ENCODE assay signal across 20 cellular contexts in the genomic region with DNA sequence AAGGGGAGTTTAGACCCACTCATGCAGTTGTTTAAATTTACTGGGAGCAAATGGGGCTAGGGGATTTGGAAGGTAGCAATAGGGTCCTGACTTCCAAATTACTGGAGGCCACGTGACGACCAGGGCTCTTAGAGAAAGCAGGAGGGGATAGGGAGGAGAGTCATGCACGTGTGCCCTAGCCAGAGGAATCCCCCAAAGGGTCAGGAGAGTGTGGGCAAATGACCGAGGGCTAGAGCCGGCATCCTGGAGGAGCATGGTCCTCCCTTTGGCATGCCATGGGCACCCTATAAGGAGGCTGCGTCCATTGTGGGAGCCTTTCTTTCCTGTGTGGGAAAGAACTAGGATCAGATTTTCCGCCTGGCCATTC. TPM values are rescaled to one million over a fixed set of nuclear protein-coding genes. Genes with fewer than 3 reads are reported as not detected.
DNase-seq lines count a peak whose midpoint lies in the region; FAIRE-seq and TF ChIP-seq lines count a peak whose summit lies in the region.
"Had no signal": no experiment of that assay in that cellular context is flagged by ENCODE, and none has a peak within 500 bp of the region (broad histone marks: within the 10 kb centered on the region; RNA-seq: fewer than 3 reads in every experiment).

No MANE protein-coding gene starts in this region.

- TF ChIP-seq CTCF in H1 (IDR thresholded peaks at IDR 0.05; ENCODE audit: control extremely low read depth in 1 of 3, insufficient read depth in 1 of 3, low read depth in 1 of 3, low read length in 3 of 3), result no peak
- TF ChIP-seq CTCF in endothelial cell (IDR thresholded peaks at IDR 0.05; ENCODE audit: unreplicated experiment), result no peak
- no peak for TF ChIP-seq CTCF in adrenal gland (IDR thresholded peaks at IDR 0.05)

- H3K79me1 ChIP-seq in H1 (ENCODE audit: low read depth, low read length) (no peaks in the 10 kb centered on the region), mesenchymal stem cell (replicated peaks; ENCODE audit: low read length, poor library complexity, severe bottlenecking) (no peaks in the 10 kb centered on the region)

- TF ChIP-seq POLR2A in H1 (IDR thresholded peaks at IDR 0.05; ENCODE audit: control extremely low read depth in 1 of 2, low read depth in 2 of 2, low read length in 2 of 2) (no peak), adrenal gland (IDR thresholded peaks at IDR 0.05) (no peak)

- 13% methylated on average over 5 of the region's 7 CpGs; no CpG with 5 or more reads in 1 of the 2 experiments for WGBS in H1 (ENCODE audit: extremely low coverage in 1 of 2, insufficient coverage in 1 of 2, insufficient read length in 1 of 2, insufficient replicate concordance in 2 of 2, low coverage in 1 of 2, low lambda C conversion rate in 2 of 2, missing lambda C conversion rate in 1 of 2), 2 experiments
- WGBS in mesenchymal stem cell, result 39% methylated on average over 7 of the region's 7 CpGs
- 63 to 84% (median 68%) methylated on average over 4 to 7 of the region's 7 CpGs for WGBS in adrenal gland, 4 donors

- peak overlapping the region; percentile 3; the same call in 1 of the 2 replicates for H3K27ac ChIP-seq in HUES6 (ENCODE audit: low read depth, low read length)
- H3K27ac ChIP-seq in H1 (ENCODE audit: low read depth, low read length), result no peak overlapping the region
- no peak overlapping the region for H3K27ac ChIP-seq in mesenchymal stem cell (ENCODE audit: low read length, poor library complexity, severe bottlenecking)
- no peak overlapping the region for H3K27ac ChIP-seq in adrenal gland
- H3K27ac ChIP-seq: 22Rv1, GM23248 had no signal

- no peaks in the 10 kb centered on the region for H3K9me3 ChIP-seq in ES-I3 (ENCODE audit: control insufficient read depth, insufficient read depth, low read length)
- no peaks in the 10 kb centered on the region for H3K9me3 ChIP-seq in HUES6 (ENCODE audit: control insufficient read depth, insufficient read depth, low read depth, low read length)
- H3K9me3 ChIP-seq in H1 (ENCODE audit: insufficient read depth in 2 of 2, low read depth in 1 of 2, low read length in 1 of 2), result no peaks in the 10 kb centered on the region
- H3K9me3 ChIP-seq in mesenchymal stem cell (ENCODE audit: control insufficient read depth, low read length), result no peaks in the 10 kb centered on the region
- H3K9me3 ChIP-seq in adrenal gland (replicated peaks in 1 of 3), result no peaks in the 10 kb centered on the region

- FAIRE-seq in H1 (lab: Jason Lieb, UNC), result no peak
- FAIRE-seq: GM12878, GM18507, HepG2 had no signal

- peak overlapping the region; percentile 2; the same call in 1 of the 2 replicates for H3K9ac ChIP-seq in ES-I3 (ENCODE audit: low read depth, low read length)
- H3K9ac ChIP-seq in HUES6 (ENCODE audit: low read length), result peak overlapping the region; percentile 41
- no peak overlapping the region for H3K9ac ChIP-seq in H1 (replicated peaks in 1 of 4; ENCODE audit: extremely low read depth in 1 of 4, low read depth in 3 of 4, low read length in 3 of 4)
- no peak overlapping the region for H3K9ac ChIP-seq in mesenchymal stem cell (ENCODE audit: low read length)
- H3K9ac ChIP-seq: GM23248 had no signal

- peaks cover 24% of the 10 kb centered on the region for H3K4me1 Mint-ChIP-seq in endothelial cell (ENCODE audit: unreplicated experiment)

- H3K23ac ChIP-seq in H1 (ENCODE audit: insufficient read length) (no peak overlapping the region), mesenchymal stem cell (ENCODE audit: low read length in 2 of 2) (no peak overlapping the region)

- peaks cover 44% of the 10 kb centered on the region for H3K4me1 ChIP-seq in ES-I3 (ENCODE audit: insufficient read depth, low read length)
- peaks cover 67% of the 10 kb centered on the region for H3K4me1 ChIP-seq in HUES6 (ENCODE audit: control insufficient read depth, insufficient read depth, low read length)
- peaks cover 6 to 26% (median 14%) of the 10 kb centered on the region in 4 experiments for H3K4me1 ChIP-seq in H1 (replicated peaks in 1 of 4; ENCODE audit: control insufficient read depth in 3 of 4, insufficient read depth in 4 of 4, low read length in 3 of 4)
- peaks cover 2% of the 10 kb centered on the region for H3K4me1 ChIP-seq in mesenchymal stem cell (ENCODE audit: control insufficient read depth, insufficient read depth, low read depth, low read length)
- H3K4me1 ChIP-seq in adrenal gland (replicated peaks in 1 of 2), result no peaks in the 10 kb centered on the region

- no peaks in the 10 kb centered on the region for H3K36me3 Mint-ChIP-seq in endothelial cell (ENCODE audit: low read depth, unreplicated experiment)

- H2AFZ ChIP-seq in H1 (ENCODE audit: low read length), result no peak overlapping the region
- H2AFZ ChIP-seq in mesenchymal stem cell (ENCODE audit: low read depth, low read length), result no peak overlapping the region
- H2AFZ ChIP-seq: GM23248 had no signal

- no peaks in the 10 kb centered on the region for H3K79me2 ChIP-seq in H1 (ENCODE audit: control insufficient read depth in 1 of 2, insufficient read depth in 2 of 2, low read length in 2 of 2)

- no peak overlapping the region for H2BK20ac ChIP-seq in H1 (ENCODE audit: low read length)

- H2BK12ac ChIP-seq in H1 (ENCODE audit: low read depth, low read length), result peak overlapping the region; percentile 84
- H2BK12ac ChIP-seq in mesenchymal stem cell (ENCODE audit: low read length in 2 of 2), result no peak overlapping the region

- POLR2A ChIA-PET in H1 (lab: Charles Lee; ENCODE audit: partially characterized antibody), result interaction anchor here (1.3 kb wide), 1 partner anchor 25 kb away, joined by 7 read pairs; a partner anchor contains a TSS

- no peak overlapping the region for H3K4me3 Mint-ChIP-seq in endothelial cell (ENCODE audit: unreplicated experiment)
- H3K4me3 Mint-ChIP-seq: B cell; CD4-positive, alpha-beta T cell; HFFc6 had no signal

- H3K23me2 ChIP-seq in H1 (ENCODE audit: low read depth, low read length), result no peaks in the 10 kb centered on the region; the same call in 1 of the 2 replicates

- H3K27me3 ChIP-seq in HUES6 (ENCODE audit: control insufficient read depth, insufficient read depth, low read length) (no peaks in the 10 kb centered on the region; the same call in 1 of the 2 replicates), H1 (replicated peaks in 1 of 4; ENCODE audit: control insufficient read depth in 3 of 4, extremely low read depth in 1 of 4, insufficient read depth in 3 of 4, low read length in 3 of 4) (no peaks in the 10 kb centered on the region), mesenchymal stem cell (ENCODE audit: control insufficient read depth in 1 of 2, insufficient read depth in 1 of 2, low read length in 2 of 2) (peaks cover 0 to 31% of the 10 kb centered on the region in 2 experiments), adrenal gland (peaks cover 13% of the 10 kb centered on the region)

- H3K18ac ChIP-seq in H1 (ENCODE audit: extremely low read depth, low read length) (no peak overlapping the region; the same call in none of the 2 replicates), mesenchymal stem cell (ENCODE audit: low read depth in 1 of 2, low read length in 2 of 2) (no peak overlapping the region)

- H3K27me3 Mint-ChIP-seq in endothelial cell (ENCODE audit: unreplicated experiment), result no peaks in the 10 kb centered on the region
- H3K27me3 Mint-ChIP-seq: B cell; CD4-positive, alpha-beta T cell had no signal

- TF ChIP-seq EP300 in H1 (IDR thresholded peaks at IDR 0.05; ENCODE audit: borderline replicate concordance in 1 of 2, low read depth in 2 of 2, low read length in 2 of 2), result no peak

- H4K91ac ChIP-seq in H1 (replicated peaks; ENCODE audit: insufficient read length, low read length) (peak overlapping the region; percentile 96), mesenchymal stem cell (ENCODE audit: low read length) (no peak overlapping the region)

- CTCF ChIA-PET in H1 (lab: Charles Lee; ENCODE audit: partially characterized antibody), result interaction anchor here (1.2 to 1.3 kb wide), 2 partner anchors 14 to 15 kb away, joined by 3 to 4 read pairs; no protein-coding TSS in a partner anchor

- H2BK120ac ChIP-seq in H1 (replicated peaks; ENCODE audit: low read depth, low read length) (peak overlapping the region; percentile 98), mesenchymal stem cell (ENCODE audit: low read depth, low read length) (no peak overlapping the region)

- H3K27ac Mint-ChIP-seq in endothelial cell (ENCODE audit: unreplicated experiment), result no peak overlapping the region
- H3K27ac Mint-ChIP-seq: B cell; CD4-positive, alpha-beta T cell; HFFc6 had no signal

- TF ChIP-seq RAD21 in H1 (IDR thresholded peaks at IDR 0.05 in 1 of 2, conservative IDR thresholded peaks at IDR 0.05 in 1 of 2; ENCODE audit: low read depth in 2 of 2, low read length in 2 of 2), result no peak

- H3K14ac ChIP-seq in H1 (ENCODE audit: insufficient read length), result no peak overlapping the region
- H3K14ac ChIP-seq in mesenchymal stem cell (ENCODE audit: low read length in 2 of 2), result no peak overlapping the region

- H3K56ac ChIP-seq in H1 (replicated peaks; ENCODE audit: insufficient read length, low read depth, low read length), result no peak overlapping the region

- no peaks in the 10 kb centered on the region for H3K36me3 ChIP-seq in ES-I3 (ENCODE audit: insufficient read depth, low read length)
- no peaks in the 10 kb centered on the region for H3K36me3 ChIP-seq in HUES6 (ENCODE audit: control insufficient read depth, insufficient read depth, low read length)
- no peaks in the 10 kb centered on the region for H3K36me3 ChIP-seq in H1 (ENCODE audit: control insufficient read depth in 2 of 4, insufficient read depth in 4 of 4, low read length in 3 of 4)
- H3K36me3 ChIP-seq in mesenchymal stem cell (ENCODE audit: control insufficient read depth in 1 of 2, insufficient read depth in 2 of 2, low read depth in 1 of 2, low read length in 2 of 2), result no peaks in the 10 kb centered on the region
- H3K36me3 ChIP-seq in adrenal gland (replicated peaks in 1 of 2), result no peaks in the 10 kb centered on the region

- DNase-seq in H1 (ENCODE audit: low read depth in 1 of 2, low spot score in 2 of 2) (no peak), iPS-NIHi7 (ENCODE audit: extremely low spot score) (peak; percentile 45), endothelial cell (ENCODE audit: low spot score) (no peak), AML-193 (lab: John Stamatoyannopoulos, UW) (no peak), mesenchymal stem cell (no peak), adrenal gland (no peak)
- DNase-seq: C1 segment of cervical spinal cord; Calu3; CD4-positive, alpha-beta T cell; DMS 273 treated with DMSO at 0.1 percent for 48 hours; GM23248; HCEC 1CT; HFFc6 had no signal

- 0 out of 2 replicates have a peak overlapping the region, but pooled peaks have one; percentile 65 for H2AK5ac ChIP-seq in H1 (ENCODE audit: low read depth, low read length)
- no peak overlapping the region for H2AK5ac ChIP-seq in mesenchymal stem cell (ENCODE audit: low read length, severe bottlenecking)

- peak overlapping the region; percentile 83 for H4K5ac ChIP-seq in H1 (ENCODE audit: insufficient read length, low read depth, low read length)

- H2BK5ac ChIP-seq in H1 (ENCODE audit: low read depth, low read length), result peak overlapping the region; percentile 85; the same call in 1 of the 2 replicates
- H2BK5ac ChIP-seq in mesenchymal stem cell (ENCODE audit: low read depth, low read length, poor library complexity, severe bottlenecking), result no peak overlapping the region

- H3K4me2 ChIP-seq in H1 (ENCODE audit: insufficient read depth in 1 of 2, low read depth in 2 of 2, low read length in 2 of 2) (peak overlapping the region; percentile 48 to 50), mesenchymal stem cell (ENCODE audit: low read length, poor library complexity, severe bottlenecking) (no peak overlapping the region)

- no peaks in the 10 kb centered on the region for H3K9me3 Mint-ChIP-seq in endothelial cell (ENCODE audit: unreplicated experiment)
- H3K9me3 Mint-ChIP-seq: CD4-positive, alpha-beta T cell; HFFc6 had no signal

- H3K4ac ChIP-seq in H1 (replicated peaks; ENCODE audit: insufficient read length, low read depth, low read length) (no peak overlapping the region), mesenchymal stem cell (ENCODE audit: low read depth in 1 of 2, low read length in 2 of 2) (no peak overlapping the region)

- H3K4me3 ChIP-seq in HUES6 (ENCODE audit: low read depth, low read length), result peak overlapping the region; percentile 35; the same call in 1 of the 2 replicates
- H3K4me3 ChIP-seq in H1 (ENCODE audit: extremely low read depth in 1 of 4, insufficient read depth in 2 of 4, low read depth in 3 of 4, low read length in 4 of 4), result 0 out of 8 replicates have a peak overlapping the region, but pooled peaks of 1 of the 4 experiments have one; percentile 32
- H3K4me3 ChIP-seq in mesenchymal stem cell (ENCODE audit: insufficient read depth in 1 of 2, low read depth in 1 of 2, low read length in 2 of 2), result no peak overlapping the region
- H3K4me3 ChIP-seq in adrenal gland, result no peak overlapping the region
- H3K4me3 ChIP-seq: GM12878, GM23248 had no signal

- H4K8ac ChIP-seq in H1 (ENCODE audit: extremely low read depth, insufficient read depth, low read length), result no peak overlapping the region
- no peak overlapping the region for H4K8ac ChIP-seq in mesenchymal stem cell (ENCODE audit: low read length)

- intact Hi-C loops in adrenal gland (cut with DNase I), result no loop called here

- no peaks in the 10 kb centered on the region for H4K20me1 ChIP-seq in H1 (replicated peaks in 1 of 2; ENCODE audit: control insufficient read depth in 1 of 2, insufficient read depth in 2 of 2, low read length in 2 of 2)

- no peak overlapping the region; the same call in 1 of the 2 replicates for H2BK15ac ChIP-seq in H1 (ENCODE audit: low read length)
- H2BK15ac ChIP-seq in mesenchymal stem cell (ENCODE audit: low read depth, poor library complexity, severe bottlenecking), result no peak overlapping the region

RNA-seq across cellular contexts. Expression of a gene that starts 25.5 kb away (rescaled TPM):
- 225 and 230 TPM in 2 replicates for total RNA-seq in H1 (2021; fragmentation: NEBNext Ultra II Directional; extraction: Animal tissue kit (Norgen Biotek cat#: 25700))
- polyA plus RNA-seq in H1 (2011; rRNA removed) (46.8 and 52.0 TPM in 2 replicates), adrenal gland (10 to 100 TPM in 1 of 3 donors, 1 to 10 TPM in 2; 3.2 to 19.2 (median 5.6) TPM)
- 48.3 TPM for polyA plus RNA-seq in H1 (2011; cell fraction: cytosol; rRNA removed)
- 47.3 TPM for polyA plus RNA-seq in H1 (2011; cell fraction: nucleus; rRNA removed)
- 125 to 163 TPM (median 149 TPM) in 4 replicates for polyA plus RNA-seq in H1 (2012, experiment 1 of 2)
- polyA plus RNA-seq in H1 (2012, experiment 2 of 2), result 62.4 TPM
- polyA plus RNA-seq in H1 (2013, experiment 1 of 2), result 226 TPM
- 230 TPM for polyA plus RNA-seq in H1 (2013, experiment 2 of 2)
- polyA minus RNA-seq in H1 (2011; rRNA and poly(A)+ RNA removed), result 72.3 and 79.2 TPM in 2 replicates
- polyA minus RNA-seq in H1 (2011; cell fraction: cytosol; rRNA and poly(A)+ RNA removed), result 82.6 TPM
- polyA minus RNA-seq in H1 (2011; cell fraction: nucleus; rRNA and poly(A)+ RNA removed), result 53.9 TPM
- total RNA-seq in endothelial cell (ENCODE audit: unreplicated experiment) (15.6 TPM), adrenal gland (10 to 100 TPM; 12.8 to 26.8 (median 15.7) TPM)
- polyA plus RNA-seq in mesenchymal stem cell (2013, experiment 1 of 2), result 26.4 TPM
- 26.5 TPM for polyA plus RNA-seq in mesenchymal stem cell (2013, experiment 2 of 2)
- total RNA-seq: CD4-positive, alpha-beta T cell; HFFc6 had no signal

Comparison
In these comparisons a context has a peak if more than half of its experiments do, and no peak if none do; other contexts are left out.
1. H3K9ac ChIP-seq: peak in ES-I3 (single experiment) and HUES6 (single experiment); none in H1 (0 of 4) and mesenchymal stem cell (single experiment).